10 cellular contexts compared by ENCODE assay signal in genomic region chr5:111144352-111144930, GRCh38. TPM values are rescaled to one million over a fixed set of nuclear protein-coding genes. Genes with fewer than 3 reads are reported as not detected.
A peak's percentile ranks its signal among the peaks of the same experiment; 100 is the strongest.
DNase-seq lines count a peak whose midpoint lies in the region; ATAC-seq and TF ChIP-seq lines count a peak whose summit lies in the region.
"Had no signal": no experiment of that assay in that cellular context is flagged by ENCODE, and none has a peak within 500 bp of the region (broad histone marks: within the 10 kb centered on the region; RNA-seq: fewer than 3 reads in every experiment).

No MANE protein-coding gene starts in this region.

- ATAC-seq in HG02884 (IDR thresholded peaks at IDR 0.05; ENCODE audit: unreplicated experiment) (peak; percentile 97), RWPE2 (ENCODE audit: low read depth) (0 out of 3 replicates have a peak, but pooled peaks have one; percentile 35)

- intact Hi-C loops in testis (cut with DNase I; ENCODE audit: low total_unique reads), result no loop called here
- intact Hi-C loops in prostate gland (cut with DNase I), result no loop called here

- H3K9me3 ChIP-seq in RWPE2 (ENCODE audit: severe bottlenecking), result no peaks in the 10 kb centered on the region
- no peaks in the 10 kb centered on the region for H3K9me3 ChIP-seq in testis
- H3K9me3 ChIP-seq in prostate gland, result no peaks in the 10 kb centered on the region
- H3K9me3 ChIP-seq in BE2C, result no peaks in the 10 kb centered on the region

- H3K27ac ChIP-seq in RWPE2 (ENCODE audit: poor library complexity, severe bottlenecking) (no peak overlapping the region), testis (no peak overlapping the region), prostate gland (no peak overlapping the region)

- TF ChIP-seq POLR2A in testis (IDR thresholded peaks at IDR 0.05) (no peak), prostate gland (IDR thresholded peaks at IDR 0.05) (no peak)

- H3K36me3 ChIP-seq in RWPE2 (ENCODE audit: low read depth) (no peaks in the 10 kb centered on the region), testis (ENCODE audit: low read depth, missing control alignments) (no peaks in the 10 kb centered on the region), prostate gland (no peaks in the 10 kb centered on the region), BE2C (no peaks in the 10 kb centered on the region)

- no peak for TF ChIP-seq CTCF in RWPE2 (IDR thresholded peaks at IDR 0.05; ENCODE audit: poor library complexity, severe bottlenecking)
- no peak for TF ChIP-seq CTCF in testis (IDR thresholded peaks at IDR 0.05)
- no peak for TF ChIP-seq CTCF in prostate gland (IDR thresholded peaks at IDR 0.05)
- TF ChIP-seq CTCF in BE2C (IDR thresholded peaks at IDR 0.05; ENCODE audit: low read depth, low read length), result no peak

- H3K4me1 ChIP-seq in RWPE2 (ENCODE audit: insufficient read depth, poor library complexity, severe bottlenecking) (no peaks in the 10 kb centered on the region), testis (peaks cover 11% of the 10 kb centered on the region), prostate gland (replicated peaks) (no peaks in the 10 kb centered on the region), BE2C (no peaks in the 10 kb centered on the region; the same call in 1 of the 2 replicates)

- no peak overlapping the region for H3K4me3 ChIP-seq in RWPE2 (ENCODE audit: severe bottlenecking)
- H3K4me3 ChIP-seq in testis, result no peak overlapping the region
- no peak overlapping the region for H3K4me3 ChIP-seq in prostate gland
- H3K4me3 ChIP-seq in BE2C (ENCODE audit: low read depth, low read length), result no peak overlapping the region

- H3K27me3 ChIP-seq in RWPE2 (ENCODE audit: insufficient read depth, poor library complexity, severe bottlenecking) (no peaks in the 10 kb centered on the region), testis (no peaks in the 10 kb centered on the region), prostate gland (replicated peaks; ENCODE audit: insufficient read depth) (no peaks in the 10 kb centered on the region), BE2C (no peaks in the 10 kb centered on the region)

- WGBS in testis, 2 donors, result 63 to 68% methylated on average over 1 of the region's 1 CpG
- WGBS in prostate gland, result 84% methylated on average over 1 of the region's 1 CpG

- DNase-seq in Daoy (ENCODE audit: low read depth), result peak; percentile 9
- peak; percentile 31 for DNase-seq in GM19240 (ENCODE audit: insufficient read length, low spot score)
- no peak for DNase-seq in RWPE2 (ENCODE audit: low spot score)
- no peak for DNase-seq in testis
- no peak for DNase-seq in prostate gland (ENCODE audit: low spot score)
- no peak for DNase-seq in stimulated activated CD4-positive, alpha-beta T cell treated with anti-CD3 and anti-CD28 coated beads, Interleukin-2, amount 100 ng/mL, for 48 hours
- DNase-seq in BE2C, result no peak
- DNase-seq: central memory CD4-positive, alpha-beta T cell; NCI-H1930 had no signal

RNA-seq across cellular contexts. Expression of gene WDR36, which starts 52.3 kb away (rescaled TPM):
- total RNA-seq in Daoy (2014; rRNA removed; shearing (Covaris generic)), result 47.0 and 52.8 TPM in 2 replicates
- total RNA-seq in testis, result 10 to 100 TPM; 18.0 to 23.9 TPM
- 11.6 TPM for polyA plus RNA-seq in testis (ENCODE audit: insufficient read depth, low read depth, low replicate concordance)
- total RNA-seq in prostate gland, result 10 to 100 TPM; 21.0 to 22.4 TPM
- polyA plus RNA-seq in BE2C (2012; ENCODE audit: insufficient read depth, insufficient read length, low read depth), result 14.7 TPM

Comparison
In these comparisons a context has a peak if more than half of its experiments do, and no peak if none do; other contexts are left out.
1. DNase-seq: peak in Daoy (single experiment) and GM19240 (single experiment); none in RWPE2 (single experiment), testis (single experiment), prostate gland (single experiment), stimulated activated CD4-positive, alpha-beta T cell treated with anti-CD3 and anti-CD28 coated beads, Interleukin-2, amount 100 ng/mL, for 48 hours (0 of 2) and BE2C (single experiment).